ENCODE assay signal across 8 cellular contexts in the genomic region with DNA sequence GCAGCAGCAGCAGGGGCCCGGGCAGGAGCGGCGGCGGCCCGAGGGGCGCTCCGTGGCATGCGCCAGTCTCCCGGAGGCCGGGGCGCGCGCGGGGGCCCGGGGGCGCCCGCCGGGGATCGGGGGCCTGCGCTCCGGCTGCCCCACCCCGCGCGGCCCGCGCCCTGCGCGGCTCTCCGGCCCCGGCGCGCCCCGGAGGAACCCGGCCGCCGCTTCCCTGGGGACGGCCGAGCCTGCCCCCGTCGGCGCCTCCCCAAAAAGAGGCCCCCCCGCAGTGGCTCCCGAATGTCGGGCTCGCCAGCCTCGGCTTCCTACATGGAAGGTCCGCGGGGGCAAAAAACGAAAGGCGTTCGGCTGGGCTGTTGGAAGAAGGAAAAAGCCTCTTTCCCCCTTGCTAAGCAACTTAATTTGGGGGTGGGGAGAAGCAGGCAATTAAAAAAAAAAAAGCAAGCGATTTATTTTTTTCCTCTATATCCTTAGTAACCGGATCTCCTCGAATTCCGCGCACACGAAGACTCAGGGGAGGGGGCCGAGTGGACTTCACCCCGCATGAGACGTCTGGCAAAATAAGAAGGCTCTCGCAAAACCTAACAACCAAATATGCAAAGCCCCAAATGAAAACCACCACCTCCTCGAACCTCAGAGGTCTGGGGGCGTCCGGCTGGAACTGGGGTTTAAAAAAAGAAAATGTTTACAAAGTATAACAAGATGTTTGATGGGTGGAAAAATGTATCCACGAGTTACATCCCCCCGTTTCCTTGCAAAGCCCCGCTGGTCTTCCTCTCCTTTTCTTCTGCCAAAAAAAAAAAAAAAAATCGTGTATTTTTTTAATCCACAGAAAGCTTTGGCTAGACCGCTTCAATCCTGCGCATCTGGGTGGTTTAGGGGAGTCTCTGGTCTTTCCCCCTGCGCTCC. TPM values are rescaled to one million over a fixed set of nuclear protein-coding genes. Genes with fewer than 3 reads are reported as not detected.
DNase-seq lines count a peak whose midpoint lies in the region; ATAC-seq and TF ChIP-seq lines count a peak whose summit lies in the region.

A gene with protein sequence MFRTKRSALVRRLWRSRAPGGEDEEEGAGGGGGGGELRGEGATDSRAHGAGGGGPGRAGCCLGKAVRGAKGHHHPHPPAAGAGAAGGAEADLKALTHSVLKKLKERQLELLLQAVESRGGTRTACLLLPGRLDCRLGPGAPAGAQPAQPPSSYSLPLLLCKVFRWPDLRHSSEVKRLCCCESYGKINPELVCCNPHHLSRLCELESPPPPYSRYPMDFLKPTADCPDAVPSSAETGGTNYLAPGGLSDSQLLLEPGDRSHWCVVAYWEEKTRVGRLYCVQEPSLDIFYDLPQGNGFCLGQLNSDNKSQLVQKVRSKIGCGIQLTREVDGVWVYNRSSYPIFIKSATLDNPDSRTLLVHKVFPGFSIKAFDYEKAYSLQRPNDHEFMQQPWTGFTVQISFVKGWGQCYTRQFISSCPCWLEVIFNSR (minus strand): TSS at position 430 of the 912 bp plus-strand sequence. CDS start 541 bp downstream, outside the sequence.

- H3K36me3 ChIP-seq in H7 (replicated peaks; ENCODE audit: control insufficient read depth, insufficient read depth, low read length) (peaks cover 16% of the 10 kb centered on the region), trophoblast cell (ENCODE audit: control insufficient read depth in 1 of 2, insufficient read depth in 2 of 2, low read length in 2 of 2) (peaks cover 32 to 37% of the 10 kb centered on the region in 2 experiments)

- H3K4ac ChIP-seq in trophoblast cell (ENCODE audit: low read depth, low read length), result peak within 1 kb of the TSS; percentile 99

- H3K9ac ChIP-seq in trophoblast cell (ENCODE audit: low read length), result peak within 1 kb of the TSS; percentile 100

- CTCF ChIA-PET in activated B cell treated with CpG ODN at 0.5 μM for 24 hours (lab: Charles Lee), result interaction anchor here (0.6 to 2.4 kb wide), 3 partner anchors 13 to 82 kb away, joined by 4 to 11 read pairs (median 8); no protein-coding TSS in a partner anchor

- H3K4me3 Mint-ChIP-seq in activated B cell treated with CpG ODN at 0.5 μM for 24 hours, result peak within 1 kb of the TSS; percentile 91

- peak within 1 kb of the TSS; percentile 98 for H2BK5ac ChIP-seq in trophoblast cell (ENCODE audit: low read depth, low read length, poor library complexity)

- peak within 1 kb of the TSS; percentile 85 for H3K4me2 ChIP-seq in trophoblast cell (ENCODE audit: low read length)

- H3K4me1 Mint-ChIP-seq in activated B cell treated with CpG ODN at 0.5 μM for 24 hours, result peaks cover 41% of the 10 kb centered on the region

- H2AK5ac ChIP-seq in trophoblast cell (ENCODE audit: low read length), result peak within 1 kb of the TSS; percentile 92

- peak within 1 kb of the TSS; percentile 98 for H3K27ac ChIP-seq in trophoblast cell (ENCODE audit: low read depth, low read length)

- TF ChIP-seq CTCF in AG09309 (IDR thresholded peaks at IDR 0.05; ENCODE audit: control insufficient read depth, insufficient read depth, low read depth, low read length, missing control alignments), result no peak
- TF ChIP-seq CTCF in activated B cell treated with CpG ODN at 0.5 μM for 24 hours (IDR thresholded peaks at IDR 0.05), result no peak

- peaks cover 67% of the 10 kb centered on the region for H3K79me1 ChIP-seq in trophoblast cell (ENCODE audit: low read length)

- H3K14ac ChIP-seq in trophoblast cell (ENCODE audit: low read length), result peak within 1 kb of the TSS; percentile 99

- H4K12ac ChIP-seq in trophoblast cell (ENCODE audit: low read depth, low read length), result peak within 1 kb of the TSS; percentile 70

- peak within 1 kb of the TSS; percentile 98 for H4K91ac ChIP-seq in trophoblast cell (ENCODE audit: low read depth, low read length)

- no peak within 1 kb of the TSS for H3K23ac ChIP-seq in trophoblast cell (ENCODE audit: low read length)

- peaks cover 58% of the 10 kb centered on the region for H3K79me2 ChIP-seq in trophoblast cell (ENCODE audit: control insufficient read depth, insufficient read depth, low read length, poor library complexity)

- H3K27me3 ChIP-seq in H7 (ENCODE audit: control insufficient read depth, insufficient read depth, low read length) (no peaks in the 10 kb centered on the region; the same call in 1 of the 2 replicates), trophoblast cell (ENCODE audit: insufficient read depth, low read length) (no peaks in the 10 kb centered on the region)

- no peaks in the 10 kb centered on the region for H3K27me3 Mint-ChIP-seq in activated B cell treated with CpG ODN at 0.5 μM for 24 hours

- POLR2A ChIA-PET in activated B cell treated with CpG ODN at 0.5 μM for 24 hours (lab: Charles Lee), result interaction anchor here (1.0 to 2.8 kb wide), 14 partner anchors 10 to 166 kb away, joined by 3 to 37 read pairs (median 10); no protein-coding TSS in a partner anchor

- peak within 1 kb of the TSS; percentile 89 for H4K8ac ChIP-seq in trophoblast cell (ENCODE audit: low read depth, low read length)

- peak within 1 kb of the TSS; percentile 55 for H2BK12ac ChIP-seq in trophoblast cell (ENCODE audit: low read length)

- peak within 1 kb of the TSS; percentile 48 for H2AFZ ChIP-seq in trophoblast cell (ENCODE audit: insufficient read depth, low read length, poor library complexity)

- DNase-seq in AG09309 (ENCODE audit: low read depth), result no peak
- peak; percentile 61 for DNase-seq in H7
- no peak for DNase-seq in activated B cell treated with CpG ODN at 0.5 μM for 24 hours
- peak; percentile 46 for DNase-seq in glomerular visceral epithelial cell (ENCODE audit: extremely low spot score)
- DNase-seq in trophoblast cell, result no peak
- no peak for DNase-seq in 8988T
- no peak for DNase-seq in GOT3 (lab: John Stamatoyannopoulos, UW)

- H3K4me3 ChIP-seq in AG09309 (ENCODE audit: control insufficient read depth, low read depth, low read length) (peak within 1 kb of the TSS; percentile 82), H7 (ENCODE audit: insufficient read depth, low read depth, low read length) (peak within 1 kb of the TSS; percentile 91), trophoblast cell (ENCODE audit: low read depth, low read length) (peak within 1 kb of the TSS; percentile 97)

- H3K36me3 Mint-ChIP-seq in activated B cell treated with CpG ODN at 0.5 μM for 24 hours (ENCODE audit: low read depth), result peaks cover 10% of the 10 kb centered on the region

- H3K27ac Mint-ChIP-seq in activated B cell treated with CpG ODN at 0.5 μM for 24 hours, result peak within 1 kb of the TSS; percentile 81

- intact Hi-C loops in activated B cell treated with CpG ODN at 0.5 μM for 24 hours (cut with micrococcal nuclease), result loop anchor here (1.0 to 5.0 kb wide), 6 partner anchors 33 to 1337 kb away; a partner anchor contains a TSS

- WGBS in trophoblast cell (ENCODE audit: extremely low coverage, insufficient coverage, insufficient read length), result no CpG with 5 or more reads among the region's 71 CpGs

- peak within 1 kb of the TSS; percentile 95 for H2BK120ac ChIP-seq in trophoblast cell (ENCODE audit: insufficient read depth, low read length, poor library complexity)

- peaks cover 17 to 20% of the 10 kb centered on the region in 2 experiments for H3K4me1 ChIP-seq in trophoblast cell (ENCODE audit: control insufficient read depth in 1 of 2, insufficient read depth in 2 of 2, low read length in 2 of 2)

- H3K9me3 Mint-ChIP-seq in activated B cell treated with CpG ODN at 0.5 μM for 24 hours, result no peaks in the 10 kb centered on the region

- H3K18ac ChIP-seq in trophoblast cell (ENCODE audit: low read length), result peak within 1 kb of the TSS; percentile 96

- no peak for ATAC-seq in activated B cell treated with CpG ODN at 0.5 μM for 24 hours (ENCODE audit: low read depth)
- no peak for ATAC-seq in HG03196 (IDR thresholded peaks at IDR 0.05; ENCODE audit: unreplicated experiment)

- no peaks in the 10 kb centered on the region for H3K9me3 ChIP-seq in trophoblast cell (ENCODE audit: insufficient read depth, low read depth, low read length)

RNA-seq across cellular contexts. Expression of the gene that starts here (rescaled TPM):
- total RNA-seq in H7 (2014; rRNA removed; shearing (Covaris generic)), result 78.3 and 80.4 TPM in 2 replicates
- 6.8 and 6.9 TPM in 2 replicates for total RNA-seq in activated B cell treated with CpG ODN at 0.5 μM for 24 hours
- 108 and 116 TPM in 2 replicates for polyA plus RNA-seq in trophoblast cell (2013)

Comparison
In these comparisons a context has a peak if more than half of its experiments do, and no peak if none do; other contexts are left out.
1. DNase-seq: peak in H7 (single experiment) and glomerular visceral epithelial cell (single experiment); none in AG09309 (single experiment), activated B cell treated with CpG ODN at 0.5 μM for 24 hours (single experiment), trophoblast cell (0 of 2), 8988T (single experiment) and GOT3 (single experiment).
2. Peak in every context shown above with its lines, with median percentiles within 50 percentile points of each other: H3K4me3 ChIP-seq.